8 cellular contexts compared by ENCODE assay signal in genomic region chr1:15684042-15684461, GRCh38. TPM values are rescaled to one million over a fixed set of nuclear protein-coding genes. Genes with fewer than 3 reads are reported as not detected.
A peak's percentile ranks its signal among the peaks of the same experiment; 100 is the strongest.
DNase-seq lines count a peak whose midpoint lies in the region; ATAC-seq and TF ChIP-seq lines count a peak whose summit lies in the region.

A gene with protein sequence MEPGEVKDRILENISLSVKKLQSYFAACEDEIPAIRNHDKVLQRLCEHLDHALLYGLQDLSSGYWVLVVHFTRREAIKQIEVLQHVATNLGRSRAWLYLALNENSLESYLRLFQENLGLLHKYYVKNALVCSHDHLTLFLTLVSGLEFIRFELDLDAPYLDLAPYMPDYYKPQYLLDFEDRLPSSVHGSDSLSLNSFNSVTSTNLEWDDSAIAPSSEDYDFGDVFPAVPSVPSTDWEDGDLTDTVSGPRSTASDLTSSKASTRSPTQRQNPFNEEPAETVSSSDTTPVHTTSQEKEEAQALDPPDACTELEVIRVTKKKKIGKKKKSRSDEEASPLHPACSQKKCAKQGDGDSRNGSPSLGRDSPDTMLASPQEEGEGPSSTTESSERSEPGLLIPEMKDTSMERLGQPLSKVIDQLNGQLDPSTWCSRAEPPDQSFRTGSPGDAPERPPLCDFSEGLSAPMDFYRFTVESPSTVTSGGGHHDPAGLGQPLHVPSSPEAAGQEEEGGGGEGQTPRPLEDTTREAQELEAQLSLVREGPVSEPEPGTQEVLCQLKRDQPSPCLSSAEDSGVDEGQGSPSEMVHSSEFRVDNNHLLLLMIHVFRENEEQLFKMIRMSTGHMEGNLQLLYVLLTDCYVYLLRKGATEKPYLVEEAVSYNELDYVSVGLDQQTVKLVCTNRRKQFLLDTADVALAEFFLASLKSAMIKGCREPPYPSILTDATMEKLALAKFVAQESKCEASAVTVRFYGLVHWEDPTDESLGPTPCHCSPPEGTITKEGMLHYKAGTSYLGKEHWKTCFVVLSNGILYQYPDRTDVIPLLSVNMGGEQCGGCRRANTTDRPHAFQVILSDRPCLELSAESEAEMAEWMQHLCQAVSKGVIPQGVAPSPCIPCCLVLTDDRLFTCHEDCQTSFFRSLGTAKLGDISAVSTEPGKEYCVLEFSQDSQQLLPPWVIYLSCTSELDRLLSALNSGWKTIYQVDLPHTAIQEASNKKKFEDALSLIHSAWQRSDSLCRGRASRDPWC (plus strand): TSS chr1:15684320. CDS start chr1:15684559, 239 bp downstream.

- H3K9me3 Mint-ChIP-seq in Calu3 (ENCODE audit: low read depth, unreplicated experiment): no peaks in the 10 kb centered on the region
- no peaks in the 10 kb centered on the region for H3K9me3 Mint-ChIP-seq in H9

- H3K27me3 Mint-ChIP-seq in Calu3 (ENCODE audit: unreplicated experiment) (no peaks in the 10 kb centered on the region), H9 (ENCODE audit: low read depth) (no peaks in the 10 kb centered on the region)

- H3K79me2 ChIP-seq in H9 (ENCODE audit: insufficient read depth, low read length) (peaks cover 4% of the 10 kb centered on the region; the same call in 1 of the 2 replicates), osteoblast (ENCODE audit: insufficient read depth, low read length) (peaks cover 53% of the 10 kb centered on the region)

- H3K4me1 ChIP-seq in H9 (ENCODE audit: insufficient read depth, low read length) (peaks cover 3% of the 10 kb centered on the region; the same call in 1 of the 2 replicates), Panc1 (ENCODE audit: control insufficient read depth, insufficient read depth, low read length) (peaks cover 9% of the 10 kb centered on the region; the same call in 1 of the 2 replicates), osteoblast (ENCODE audit: insufficient read depth, low read length) (peaks cover 40% of the 10 kb centered on the region)

- no peak within 1 kb of the TSS; the same call in 1 of the 2 replicates for H2BK15ac ChIP-seq in H9 (ENCODE audit: low read depth, low read length)

- POLR2A ChIA-PET in Panc1 (lab: Charles Lee): no interaction called here

- H3K23me2 ChIP-seq in H9 (ENCODE audit: insufficient read length, low read depth, low read length, poor library complexity, severe bottlenecking): peaks cover 5% of the 10 kb centered on the region

- H3K9me3 ChIP-seq in H9 (ENCODE audit: control insufficient read depth, low read depth, low read length) (no peaks in the 10 kb centered on the region), Panc1 (ENCODE audit: control insufficient read depth, insufficient read depth, low read depth, low read length) (no peaks in the 10 kb centered on the region), osteoblast (ENCODE audit: low read depth, low read length) (no peaks in the 10 kb centered on the region)

- TF ChIP-seq CTCF in Calu3 (IDR thresholded peaks at IDR 0.05; ENCODE audit: unreplicated experiment) (no peak), H9 (conservative IDR thresholded peaks at IDR 0.05) (no peak), Panc1 (IDR thresholded peaks at IDR 0.05) (no peak), osteoblast (IDR thresholded peaks at IDR 0.05; ENCODE audit: extremely low read depth, low read depth, low read length) (no peak)

- H2BK120ac ChIP-seq in H9 (ENCODE audit: low read depth, low read length, poor library complexity, severe bottlenecking): no peak within 1 kb of the TSS

- CTCF ChIA-PET in Calu3 (lab: Charles Lee): no interaction called here
- CTCF ChIA-PET in Panc1 (lab: Charles Lee): no interaction called here

- H2AK5ac ChIP-seq in H9 (ENCODE audit: insufficient read length, low read length): no peak within 1 kb of the TSS

- H3K36me3 Mint-ChIP-seq in Calu3 (ENCODE audit: insufficient read depth, unreplicated experiment) (peaks cover 27% of the 10 kb centered on the region), H9 (ENCODE audit: insufficient read depth in 1 of 3, low read depth in 3 of 3) (peaks cover 0 to 6% (median 3%) of the 10 kb centered on the region in 3 experiments; a peak in 4 of 7 replicates)

- peak within 1 kb of the TSS; percentile 60 for H3K27ac Mint-ChIP-seq in Calu3 (ENCODE audit: unreplicated experiment)
- peak within 1 kb of the TSS in 2 of 3 experiments; percentile 78 to 87; a peak in 3 of 7 replicates for H3K27ac Mint-ChIP-seq in H9

- in situ Hi-C loops in Panc1 (cut with HindIII; ENCODE audit: low pct_unique_long_range_greater_than_20kb, low sequenced_read_pairs): no loop called here

- H3K4me3 Mint-ChIP-seq in Calu3 (ENCODE audit: low read depth, unreplicated experiment) (peak within 1 kb of the TSS; percentile 79), H9 (peak within 1 kb of the TSS; percentile 80 to 91)

- no peaks in the 10 kb centered on the region for H3K4me1 Mint-ChIP-seq in Calu3 (ENCODE audit: low read depth, unreplicated experiment)
- H3K4me1 Mint-ChIP-seq in H9: peaks cover 18 to 20% of the 10 kb centered on the region in 2 experiments

- H4K5ac ChIP-seq in H9 (ENCODE audit: insufficient read length, low read depth, low read length): no peak within 1 kb of the TSS

- peak within 1 kb of the TSS; percentile 73 to 85 for H3K4me3 ChIP-seq in Panc1 (ENCODE audit: low read depth in 2 of 2, low read length in 2 of 2)
- H3K4me3 ChIP-seq in osteoblast (ENCODE audit: insufficient read depth, low read length): peak within 1 kb of the TSS; percentile 87

- H3K36me3 ChIP-seq in Panc1 (ENCODE audit: control insufficient read depth, insufficient read depth, low read length) (no peaks in the 10 kb centered on the region), osteoblast (ENCODE audit: insufficient read depth, low read length) (peaks cover 4% of the 10 kb centered on the region)

- H3K27me3 ChIP-seq in H9 (ENCODE audit: insufficient read depth, low read length) (no peaks in the 10 kb centered on the region), Panc1 (ENCODE audit: control insufficient read depth, insufficient read depth, low read length) (no peaks in the 10 kb centered on the region), osteoblast (ENCODE audit: insufficient read depth, low read length) (no peaks in the 10 kb centered on the region)

- H3K27ac ChIP-seq in H9 (ENCODE audit: insufficient read length, low read depth, low read length) (no peak within 1 kb of the TSS), Panc1 (ENCODE audit: low read length) (peak within 1 kb of the TSS; percentile 85), osteoblast (ENCODE audit: low read depth, low read length) (peak within 1 kb of the TSS; percentile 92)

- intact Hi-C loops in Calu3 (cut with micrococcal nuclease; ENCODE audit: unreplicated experiment) (no loop called here), Panc1 (cut with micrococcal nuclease; ENCODE audit: unreplicated experiment) (no loop called here)

- H3K9ac ChIP-seq in H9 (ENCODE audit: extremely low read depth, insufficient read length, low read length): peak within 1 kb of the TSS; percentile 64

- no peak within 1 kb of the TSS for H3K56ac ChIP-seq in H9 (ENCODE audit: insufficient read length, low read depth, low read length)

- H3K23ac ChIP-seq in H9 (ENCODE audit: insufficient read length, low read depth, low read length): no peak within 1 kb of the TSS

- DNase-seq in Calu3 (peak; percentile 30), H9 (no peak), Panc1 (ENCODE audit: low read depth, low spot score) (no peak), activated gamma-delta T cell treated with Interleukin-2 at 50 U/mL for 16 hours (peak; percentile 39), germinal center (ENCODE audit: low spot score) (peak; percentile 79), osteoblast (ENCODE audit: insufficient read length, low spot score, missing footprints) (peak; percentile 95), NCI-H2029 treated with DMSO at 0.1 percent for 48 hours (lab: John Stamatoyannopoulos, UW) (no peak), OCI-M2 (lab: John Stamatoyannopoulos, UW; ENCODE audit: unreplicated experiment) (no peak)

- H2BK5ac ChIP-seq in H9 (ENCODE audit: insufficient read length, low read length): no peak within 1 kb of the TSS

- peak within 1 kb of the TSS; percentile 41 for H4K91ac ChIP-seq in H9 (ENCODE audit: insufficient read length, low read depth, low read length)

- BruUV-seq in Calu3 (replicated peaks; lab: Mats Ljungman, UMichigan) (no TSS peak), Panc1 (replicated peaks; lab: Mats Ljungman, UMichigan) (no TSS peak)

- H3K4ac ChIP-seq in H9 (ENCODE audit: low read depth, low read length): peak within 1 kb of the TSS; percentile 79; the same call in 1 of the 2 replicates

- H2BK12ac ChIP-seq in H9 (ENCODE audit: insufficient read length, low read depth, low read length): peak within 1 kb of the TSS; percentile 94

- WGBS in H9 (ENCODE audit: extremely low coverage, insufficient read length, low lambda C conversion rate): no CpG with 5 or more reads among the region's 52 CpGs

- peaks cover 4% of the 10 kb centered on the region for H3K79me1 ChIP-seq in H9 (ENCODE audit: insufficient read depth, low read depth, low read length, poor library complexity, severe bottlenecking)

- H3K4me2 ChIP-seq in H9 (ENCODE audit: insufficient read depth, insufficient read length, low read length) (peak within 1 kb of the TSS; percentile 80), osteoblast (ENCODE audit: insufficient read depth, low read length) (peak within 1 kb of the TSS; percentile 95)

- no peak within 1 kb of the TSS for H4K8ac ChIP-seq in H9 (replicated peaks; ENCODE audit: insufficient read length, low read depth, low read length)

- H2BK20ac ChIP-seq in H9 (ENCODE audit: low read depth, low read length, poor library complexity, severe bottlenecking): no peak within 1 kb of the TSS

- ATAC-seq in Panc1: peak; percentile 90

- H3K18ac ChIP-seq in H9 (ENCODE audit: insufficient read length, low read depth, low read length): peak within 1 kb of the TSS; percentile 81

- H2AFZ ChIP-seq in H9 (ENCODE audit: low read length) (no peak within 1 kb of the TSS), osteoblast (ENCODE audit: low read length) (peak within 1 kb of the TSS; percentile 56)

- H4K20me1 ChIP-seq in H9 (ENCODE audit: control insufficient read depth, insufficient read depth, insufficient read length) (no peaks in the 10 kb centered on the region), osteoblast (ENCODE audit: insufficient read depth, low read length) (peaks cover 24% of the 10 kb centered on the region)

- H3K14ac ChIP-seq in H9 (ENCODE audit: insufficient read depth, low read length): peak within 1 kb of the TSS; percentile 90; the same call in 1 of the 2 replicates

- H3T11ph ChIP-seq in H9 (ENCODE audit: low read length): no peak within 1 kb of the TSS

RNA-seq across cellular contexts. Expression of the gene that starts here (rescaled TPM):
- 30.4 and 33.4 TPM in 2 replicates for total RNA-seq in Calu3 (2022)
- total RNA-seq in H9 (2021): 45.9 and 50.4 TPM in 2 replicates
- 54.6 TPM for total RNA-seq in Panc1 (2021; ENCODE audit: unreplicated experiment)
- 76.4 TPM for polyA plus RNA-seq in Panc1 (2012; ENCODE audit: insufficient read length)
- total RNA-seq in osteoblast: 123 and 132 TPM in 2 replicates

Comparison
In these comparisons a context has a peak if more than half of its experiments do, and no peak if none do; other contexts are left out.
1. DNase-seq: peak in Calu3 (single experiment), activated gamma-delta T cell treated with Interleukin-2 at 50 U/mL for 16 hours (single experiment), germinal center (single experiment) and osteoblast (single experiment); none in H9 (single experiment), Panc1 (single experiment), NCI-H2029 treated with DMSO at 0.1 percent for 48 hours (single experiment) and OCI-M2 (single experiment).